In genomic region chr13:30738946-30739528, GRCh38 we compare ENCODE assay signal across 2 cellular contexts.
TF ChIP-seq lines count a peak whose summit lies in the region.

No MANE protein-coding gene starts in this region.

TF ChIP-seq in IMR-90, 13 proteins besides CTCF, POLR2A, EP300 and RAD21:
- no peak for TF ChIP-seq BHLHE40 (IDR thresholded peaks at IDR 0.05; ENCODE audit: low read depth, low read length)
- TF ChIP-seq ELK1 (IDR thresholded peaks at IDR 0.05; ENCODE audit: borderline replicate concordance, low read depth, low read length), result no peak
- no peak for TF ChIP-seq USF2 (IDR thresholded peaks at IDR 0.05; ENCODE audit: low read depth, low read length)
- no peak for TF ChIP-seq SMC3 (IDR thresholded peaks at IDR 0.05; ENCODE audit: low read depth, low read length)
- no peak for TF ChIP-seq RCOR1 (IDR thresholded peaks at IDR 0.05; ENCODE audit: insufficient replicate concordance, low read length)
- no peak for TF ChIP-seq CEBPB (IDR thresholded peaks at IDR 0.05; ENCODE audit: low read depth, low read length)
- no peak for TF ChIP-seq CHD1 (IDR thresholded peaks at IDR 0.05; ENCODE audit: low read depth, low read length)
- TF ChIP-seq MAFK (IDR thresholded peaks at IDR 0.05; ENCODE audit: low read depth, low read length), result no peak
- TF ChIP-seq NFE2L2 (IDR thresholded peaks at IDR 0.05; ENCODE audit: low read depth, low read length), result no peak
- TF ChIP-seq RFX5 (IDR thresholded peaks at IDR 0.05; ENCODE audit: low read depth, low read length), result no peak
- no peak for TF ChIP-seq MAZ (IDR thresholded peaks at IDR 0.05; ENCODE audit: borderline replicate concordance, low read depth, low read length)
- TF ChIP-seq FOS (IDR thresholded peaks at IDR 0.05; ENCODE audit: low read depth, low read length), result no peak
- no peak for TF ChIP-seq MXI1 (IDR thresholded peaks at IDR 0.05; ENCODE audit: borderline replicate concordance, low read depth, low read length)
TF ChIP-seq in IMR-90: peak in this region for 0.

TF ChIP-seq in H1, 55 proteins besides CTCF, POLR2A, EP300 and RAD21:
- TF ChIP-seq TAF7 (optimal IDR thresholded peaks at IDR 0.05; ENCODE audit: borderline replicate concordance, low read depth, low read length), result no peak
- TF ChIP-seq CEBPB (IDR thresholded peaks at IDR 0.05; ENCODE audit: low read depth, low read length), result no peak
- TF ChIP-seq JUND (IDR thresholded peaks at IDR 0.05; ENCODE audit: low read length), result no peak
- no peak for TF ChIP-seq SP1 (IDR thresholded peaks at IDR 0.05; ENCODE audit: low read depth, low read length)
- no peak for TF ChIP-seq TCF12 (IDR thresholded peaks at IDR 0.05; ENCODE audit: low read depth, low read length)
- TF ChIP-seq NANOG (IDR thresholded peaks at IDR 0.05; ENCODE audit: insufficient read depth, low read depth, low read length, poor library complexity, severe bottlenecking), result no peak
- no peak for TF ChIP-seq RBBP5 (IDR thresholded peaks at IDR 0.05; ENCODE audit: borderline replicate concordance, low read depth, low read length)
- TF ChIP-seq E2F6 (IDR thresholded peaks at IDR 0.05), result no peak
- TF ChIP-seq TEAD4 (IDR thresholded peaks at IDR 0.05; ENCODE audit: low read depth, low read length), result no peak
- no peak for TF ChIP-seq SIN3A (conservative IDR thresholded peaks at IDR 0.05 in 1 of 2, IDR thresholded peaks at IDR 0.05 in 1 of 2; ENCODE audit: low read depth in 1 of 2, low read length in 2 of 2)
- TF ChIP-seq CHD7 (IDR thresholded peaks at IDR 0.05; ENCODE audit: insufficient replicate concordance, low read length), result no peak
- TF ChIP-seq CHD1 (IDR thresholded peaks at IDR 0.05; ENCODE audit: low read depth, low read length), result no peak
- TF ChIP-seq CHD2 (IDR thresholded peaks at IDR 0.05; ENCODE audit: low read length), result no peak
- TF ChIP-seq RXRA (IDR thresholded peaks at IDR 0.05; ENCODE audit: insufficient read depth, low read depth, low read length), result no peak
- TF ChIP-seq KDM5A (IDR thresholded peaks at IDR 0.05; ENCODE audit: low read length), result no peak
- no peak for TF ChIP-seq ATF3 (IDR thresholded peaks at IDR 0.05; ENCODE audit: insufficient read depth, low read depth, low read length)
- TF ChIP-seq SP2 (IDR thresholded peaks at IDR 0.05; ENCODE audit: low read length), result no peak
- no peak for TF ChIP-seq MAX (IDR thresholded peaks at IDR 0.05)
- TF ChIP-seq CREB1 (IDR thresholded peaks at IDR 0.05), result no peak
- no peak for TF ChIP-seq BCL11A (IDR thresholded peaks at IDR 0.05; ENCODE audit: low read depth in 2 of 2, low read length in 2 of 2)
